1 cellular context compared by ENCODE assay signal in the genomic region with DNA sequence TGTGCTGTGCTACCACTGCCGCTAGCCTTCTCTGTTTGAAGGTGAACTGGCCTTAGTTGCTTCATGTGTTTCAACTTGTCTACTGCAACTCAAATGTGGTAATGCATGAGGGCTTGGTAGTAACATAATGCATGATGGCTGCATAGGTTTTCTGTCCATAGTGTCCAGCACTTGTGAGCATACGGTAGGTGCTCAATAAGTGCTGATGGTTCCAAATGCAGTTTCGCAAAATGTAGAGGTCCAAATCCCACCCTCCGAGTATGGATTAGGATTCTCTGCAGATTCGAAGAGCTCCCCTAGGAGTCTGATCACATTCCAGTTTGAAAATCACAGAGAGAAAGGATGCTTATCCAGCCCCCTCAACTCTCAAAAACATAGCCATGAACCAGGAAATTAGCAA.
TF ChIP-seq lines count a peak whose summit lies in the region.

No MANE protein-coding gene starts in this region.

TF ChIP-seq in K562, 482 proteins besides CTCF, POLR2A, EP300 and RAD21 (continued from another document):
- TF ChIP-seq, protein P1, sequence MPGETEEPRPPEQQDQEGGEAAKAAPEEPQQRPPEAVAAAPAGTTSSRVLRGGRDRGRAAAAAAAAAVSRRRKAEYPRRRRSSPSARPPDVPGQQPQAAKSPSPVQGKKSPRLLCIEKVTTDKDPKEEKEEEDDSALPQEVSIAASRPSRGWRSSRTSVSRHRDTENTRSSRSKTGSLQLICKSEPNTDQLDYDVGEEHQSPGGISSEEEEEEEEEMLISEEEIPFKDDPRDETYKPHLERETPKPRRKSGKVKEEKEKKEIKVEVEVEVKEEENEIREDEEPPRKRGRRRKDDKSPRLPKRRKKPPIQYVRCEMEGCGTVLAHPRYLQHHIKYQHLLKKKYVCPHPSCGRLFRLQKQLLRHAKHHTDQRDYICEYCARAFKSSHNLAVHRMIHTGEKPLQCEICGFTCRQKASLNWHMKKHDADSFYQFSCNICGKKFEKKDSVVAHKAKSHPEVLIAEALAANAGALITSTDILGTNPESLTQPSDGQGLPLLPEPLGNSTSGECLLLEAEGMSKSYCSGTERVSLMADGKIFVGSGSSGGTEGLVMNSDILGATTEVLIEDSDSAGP (CRISPR knock-in tag; IDR thresholded peaks at IDR 0.05) = no peak
- TF ChIP-seq ZSCAN32 (CRISPR knock-in tag; IDR thresholded peaks at IDR 0.05) (no peak), MTA1 (IDR thresholded peaks at IDR 0.05; ENCODE audit: borderline replicate concordance) (no peak), MXI1 (IDR thresholded peaks at IDR 0.05; ENCODE audit: low read depth, low read length) (no peak), MIER1 (IDR thresholded peaks at IDR 0.05; ENCODE audit: low read depth) (no peak)
- TF ChIP-seq, protein P2, sequence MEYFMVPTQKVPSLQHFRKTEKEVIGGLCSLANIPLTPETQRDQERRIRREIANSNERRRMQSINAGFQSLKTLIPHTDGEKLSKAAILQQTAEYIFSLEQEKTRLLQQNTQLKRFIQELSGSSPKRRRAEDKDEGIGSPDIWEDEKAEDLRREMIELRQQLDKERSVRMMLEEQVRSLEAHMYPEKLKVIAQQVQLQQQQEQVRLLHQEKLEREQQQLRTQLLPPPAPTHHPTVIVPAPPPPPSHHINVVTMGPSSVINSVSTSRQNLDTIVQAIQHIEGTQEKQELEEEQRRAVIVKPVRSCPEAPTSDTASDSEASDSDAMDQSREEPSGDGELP (CRISPR knock-in tag; IDR thresholded peaks at IDR 0.05; ENCODE audit: borderline replicate concordance) = no peak
TF ChIP-seq in K562: peak in this region for 2.
